12 cellular contexts compared by ENCODE assay signal in genomic region chr17:81030726-81031570, GRCh38. TPM values are rescaled to one million over a fixed set of nuclear protein-coding genes. Genes with fewer than 3 reads are reported as not detected.
DNase-seq lines count a peak whose midpoint lies in the region; ATAC-seq and TF ChIP-seq lines count a peak whose summit lies in the region.
"Had no signal": no experiment of that assay in that cellular context is flagged by ENCODE, and none has a peak within 500 bp of the region (broad histone marks: within the 10 kb centered on the region; RNA-seq: fewer than 3 reads in every experiment).

No MANE protein-coding gene starts in this region.

- intact Hi-C loops in lower leg skin (cut with DNase I; ENCODE audit: low total_unique reads) = no loop called here

- no peaks in the 10 kb centered on the region for H3K9me3 ChIP-seq in BE2C
- H3K9me3 ChIP-seq: testis had no signal

- ATAC-seq in GM18498 (IDR thresholded peaks at IDR 0.05; ENCODE audit: unreplicated experiment) = no peak
- ATAC-seq: WTC11 had no signal

- 79 to 81% methylated on average over 28 to 32 of the region's 32 CpGs for WGBS in lower leg skin, 2 donors

- H3K4me3 ChIP-seq in BE2C (ENCODE audit: low read depth, low read length) (no peak overlapping the region), fibroblast of pulmonary artery (replicated peaks; ENCODE audit: low read depth, low read length) (no peak overlapping the region), lower leg skin (ENCODE audit: low read depth, poor library complexity, severe bottlenecking) (no peak overlapping the region)
- H3K4me3 ChIP-seq: testis had no signal

- H3K4me1 ChIP-seq in BE2C = peaks cover 7% of the 10 kb centered on the region
- H3K4me1 ChIP-seq: testis had no signal

- H3K36me3 ChIP-seq in BE2C = no peaks in the 10 kb centered on the region

- TF ChIP-seq CTCF in BE2C (IDR thresholded peaks at IDR 0.05; ENCODE audit: low read depth, low read length) (no peak), fibroblast of pulmonary artery (IDR thresholded peaks at IDR 0.05; ENCODE audit: low read length, missing control alignments) (no peak), lower leg skin (IDR thresholded peaks at IDR 0.05) (no peak)

- H3K27me3 ChIP-seq in BE2C = no peaks in the 10 kb centered on the region
- H3K27me3 ChIP-seq: testis had no signal

- DNase-seq in BE2C (peak; percentile 43), NCI-H524 (lab: John Stamatoyannopoulos, UW) (peak; percentile 94 to 97), fibroblast of pulmonary artery (ENCODE audit: low read depth) (peak; percentile 31), mucosa of gallbladder (ENCODE audit: low spot score) (peak; percentile 78), NCI-H82 treated with DMSO at 0.1 percent for 48 hours (lab: John Stamatoyannopoulos, UW; ENCODE audit: unreplicated experiment) (no peak), NCI-H774 (lab: John Stamatoyannopoulos, UW) (no peak), lower leg skin (ENCODE audit: low spot score in 2 of 2) (no peak)
- DNase-seq: GF-D8, NCI-H1930, testis had no signal

- no peak for TF ChIP-seq POLR2A in lower leg skin (IDR thresholded peaks at IDR 0.05)

RNA-seq across cellular contexts. Expression of gene BAIAP2, which starts 4.0 kb away (rescaled TPM):
- polyA plus RNA-seq in BE2C (2012; ENCODE audit: insufficient read depth, insufficient read length, low read depth) = 54.3 TPM
- 101 TPM for total RNA-seq in mucosa of gallbladder
- 100 to 1,000 TPM; 190 to 308 (median 224) TPM for total RNA-seq in lower leg skin

RNA-seq across cellular contexts. Expression of gene CHMP6, which starts 39.3 kb away (rescaled TPM):
- polyA plus RNA-seq in BE2C (2012; ENCODE audit: insufficient read depth, insufficient read length, low read depth) = 21.2 TPM
- total RNA-seq in mucosa of gallbladder (31.5 TPM), lower leg skin (10 to 100 TPM; 19.8 to 36.7 (median 26.1) TPM)

Comparison
In these comparisons a context has a peak if more than half of its experiments do, and no peak if none do; other contexts are left out.
1. DNase-seq: peak in BE2C (single experiment), NCI-H524 (2 of 2), fibroblast of pulmonary artery (single experiment) and mucosa of gallbladder (single experiment); none in NCI-H82 treated with DMSO at 0.1 percent for 48 hours (single experiment), NCI-H774 (single experiment) and lower leg skin (0 of 2).